In genomic region chr13:84049442-84049841, GRCh38 we compare ENCODE assay signal across 1 cellular context.
TF ChIP-seq lines count a peak whose summit lies in the region.

No MANE protein-coding gene starts in this region.

TF ChIP-seq in GM23338, 12 proteins besides CTCF, POLR2A, EP300 and RAD21 (continued from another document):
- TF ChIP-seq, protein P1, sequence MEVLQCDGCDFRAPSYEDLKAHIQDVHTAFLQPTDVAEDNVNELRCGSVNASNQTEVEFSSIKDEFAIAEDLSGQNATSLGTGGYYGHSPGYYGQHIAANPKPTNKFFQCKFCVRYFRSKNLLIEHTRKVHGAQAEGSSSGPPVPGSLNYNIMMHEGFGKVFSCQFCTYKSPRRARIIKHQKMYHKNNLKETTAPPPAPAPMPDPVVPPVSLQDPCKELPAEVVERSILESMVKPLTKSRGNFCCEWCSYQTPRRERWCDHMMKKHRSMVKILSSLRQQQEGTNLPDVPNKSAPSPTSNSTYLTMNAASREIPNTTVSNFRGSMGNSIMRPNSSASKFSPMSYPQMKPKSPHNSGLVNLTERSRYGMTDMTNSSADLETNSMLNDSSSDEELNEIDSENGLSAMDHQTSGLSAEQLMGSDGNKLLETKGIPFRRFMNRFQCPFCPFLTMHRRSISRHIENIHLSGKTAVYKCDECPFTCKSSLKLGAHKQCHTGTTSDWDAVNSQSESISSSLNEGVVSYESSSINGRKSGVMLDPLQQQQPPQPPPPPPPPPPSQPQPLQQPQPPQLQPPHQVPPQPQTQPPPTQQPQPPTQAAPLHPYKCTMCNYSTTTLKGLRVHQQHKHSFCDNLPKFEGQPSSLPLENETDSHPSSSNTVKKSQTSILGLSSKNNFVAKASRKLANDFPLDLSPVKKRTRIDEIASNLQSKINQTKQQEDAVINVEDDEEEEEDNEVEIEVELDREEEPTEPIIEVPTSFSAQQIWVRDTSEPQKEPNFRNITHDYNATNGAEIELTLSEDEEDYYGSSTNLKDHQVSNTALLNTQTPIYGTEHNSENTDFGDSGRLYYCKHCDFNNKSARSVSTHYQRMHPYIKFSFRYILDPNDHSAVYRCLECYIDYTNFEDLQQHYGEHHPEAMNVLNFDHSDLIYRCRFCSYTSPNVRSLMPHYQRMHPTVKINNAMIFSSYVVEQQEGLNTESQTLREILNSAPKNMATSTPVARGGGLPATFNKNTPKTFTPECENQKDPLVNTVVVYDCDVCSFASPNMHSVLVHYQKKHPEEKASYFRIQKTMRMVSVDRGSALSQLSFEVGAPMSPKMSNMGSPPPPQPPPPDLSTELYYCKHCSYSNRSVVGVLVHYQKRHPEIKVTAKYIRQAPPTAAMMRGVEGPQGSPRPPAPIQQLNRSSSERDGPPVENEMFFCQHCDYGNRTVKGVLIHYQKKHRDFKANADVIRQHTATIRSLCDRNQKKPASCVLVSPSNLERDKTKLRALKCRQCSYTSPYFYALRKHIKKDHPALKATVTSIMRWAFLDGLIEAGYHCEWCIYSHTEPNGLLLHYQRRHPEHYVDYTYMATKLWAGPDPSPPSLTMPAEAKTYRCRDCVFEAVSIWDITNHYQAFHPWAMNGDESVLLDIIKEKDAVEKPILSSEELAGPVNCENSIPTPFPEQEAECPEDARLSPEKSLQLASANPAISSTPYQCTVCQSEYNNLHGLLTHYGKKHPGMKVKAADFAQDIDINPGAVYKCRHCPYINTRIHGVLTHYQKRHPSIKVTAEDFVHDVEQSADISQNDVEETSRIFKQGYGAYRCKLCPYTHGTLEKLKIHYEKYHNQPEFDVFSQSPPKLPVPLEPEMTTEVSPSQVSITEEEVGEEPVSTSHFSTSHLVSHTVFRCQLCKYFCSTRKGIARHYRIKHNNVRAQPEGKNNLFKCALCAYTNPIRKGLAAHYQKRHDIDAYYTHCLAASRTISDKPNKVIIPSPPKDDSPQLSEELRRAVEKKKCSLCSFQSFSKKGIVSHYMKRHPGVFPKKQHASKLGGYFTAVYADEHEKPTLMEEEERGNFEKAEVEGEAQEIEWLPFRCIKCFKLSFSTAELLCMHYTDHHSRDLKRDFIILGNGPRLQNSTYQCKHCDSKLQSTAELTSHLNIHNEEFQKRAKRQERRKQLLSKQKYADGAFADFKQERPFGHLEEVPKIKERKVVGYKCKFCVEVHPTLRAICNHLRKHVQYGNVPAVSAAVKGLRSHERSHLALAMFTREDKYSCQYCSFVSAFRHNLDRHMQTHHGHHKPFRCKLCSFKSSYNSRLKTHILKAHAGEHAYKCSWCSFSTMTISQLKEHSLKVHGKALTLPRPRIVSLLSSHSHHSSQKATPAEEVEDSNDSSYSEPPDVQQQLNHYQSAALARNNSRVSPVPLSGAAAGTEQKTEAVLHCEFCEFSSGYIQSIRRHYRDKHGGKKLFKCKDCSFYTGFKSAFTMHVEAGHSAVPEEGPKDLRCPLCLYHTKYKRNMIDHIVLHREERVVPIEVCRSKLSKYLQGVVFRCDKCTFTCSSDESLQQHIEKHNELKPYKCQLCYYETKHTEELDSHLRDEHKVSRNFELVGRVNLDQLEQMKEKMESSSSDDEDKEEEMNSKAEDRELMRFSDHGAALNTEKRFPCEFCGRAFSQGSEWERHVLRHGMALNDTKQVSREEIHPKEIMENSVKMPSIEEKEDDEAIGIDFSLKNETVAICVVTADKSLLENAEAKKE (CRISPR knock-in tag; IDR thresholded peaks at IDR 0.05): no peak
- no peak for TF ChIP-seq ZNF114 (CRISPR knock-in tag; IDR thresholded peaks at IDR 0.05)
